11 cellular contexts compared by ENCODE assay signal in the genomic region with DNA sequence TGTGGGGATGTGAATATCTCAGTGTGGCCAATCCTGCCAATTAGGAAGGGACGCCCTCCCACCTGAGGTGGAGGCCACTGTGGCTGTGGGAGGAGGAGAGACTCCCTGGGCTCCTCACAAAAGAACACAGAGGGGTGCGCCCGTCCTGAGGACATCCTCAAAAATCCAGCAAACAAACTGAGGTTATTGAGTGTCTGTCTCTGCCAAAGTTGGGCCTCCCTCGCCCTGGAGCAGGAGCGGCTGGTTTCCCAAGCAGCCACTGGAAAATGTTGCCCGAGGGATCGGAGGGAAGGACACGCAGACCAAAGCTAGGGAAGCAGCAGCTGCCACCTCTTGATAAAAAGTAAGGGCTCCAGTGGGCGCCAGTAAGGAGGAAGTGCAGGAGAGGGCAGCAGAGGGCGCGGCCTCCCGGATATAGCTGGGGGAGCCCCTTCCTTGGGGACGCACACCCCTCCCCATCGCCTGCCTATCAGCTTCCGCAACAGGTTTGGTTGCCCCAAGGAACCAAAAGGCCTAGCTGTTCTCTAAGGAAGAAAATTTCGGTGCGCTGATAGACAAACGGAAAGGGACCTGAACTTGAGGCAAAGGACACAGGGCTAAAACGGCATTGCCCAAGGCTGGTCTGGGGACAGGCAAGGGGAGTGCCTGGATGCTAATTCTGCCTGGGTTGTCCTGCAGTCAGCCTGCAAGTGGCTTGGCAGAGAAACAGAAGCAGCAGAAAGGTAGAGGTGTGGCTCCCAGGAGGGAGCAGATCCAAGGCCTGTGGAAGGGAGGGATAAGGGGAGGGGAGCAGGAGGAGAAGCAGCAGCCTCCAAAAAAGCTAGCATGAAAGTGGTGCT. TPM values are rescaled to one million over a fixed set of nuclear protein-coding genes. Genes with fewer than 3 reads are reported as not detected.
DNase-seq lines count a peak whose midpoint lies in the region; ATAC-seq and TF ChIP-seq lines count a peak whose summit lies in the region.
"Had no signal": no experiment of that assay in that cellular context is flagged by ENCODE, and none has a peak within 500 bp of the region (broad histone marks: within the 10 kb centered on the region; RNA-seq: fewer than 3 reads in every experiment).

No MANE protein-coding gene starts in this region.

- no peaks in the 10 kb centered on the region for H3K9me3 Mint-ChIP-seq in activated CD8-positive, alpha-beta memory T cell treated with anti-CD3 and anti-CD28 coated beads, Interleukin-2, amount 10 ng/mL, durations not matched to agents 7 days and 5 days (ENCODE audit: low read depth)

- H3K4me3 ChIP-seq in H7 (ENCODE audit: insufficient read depth, low read depth, low read length) = peak overlapping the region; percentile 30
- H3K4me3 ChIP-seq in OCI-LY3 (ENCODE audit: low read length) = peak overlapping the region; percentile 78
- peak overlapping the region; percentile 64 for H3K4me3 ChIP-seq in iPS-20b (ENCODE audit: low read length)
- no peak overlapping the region for H3K4me3 ChIP-seq in uterus

- no peak for TF ChIP-seq POLR2A in uterus (IDR thresholded peaks at IDR 0.05)

- H3K36me3 ChIP-seq in H7 (replicated peaks; ENCODE audit: control insufficient read depth, insufficient read depth, low read length) (no peaks in the 10 kb centered on the region), OCI-LY3 (replicated peaks; ENCODE audit: low read depth, low read length) (no peaks in the 10 kb centered on the region), iPS-20b (ENCODE audit: insufficient read depth, low read depth, low read length) (no peaks in the 10 kb centered on the region), uterus (no peaks in the 10 kb centered on the region)

- no peaks in the 10 kb centered on the region for H3K9me3 ChIP-seq in OCI-LY3 (ENCODE audit: insufficient read depth, low read length)
- H3K9me3 ChIP-seq in iPS-20b (ENCODE audit: insufficient read depth, low read depth, low read length) = no peaks in the 10 kb centered on the region
- H3K9me3 ChIP-seq in uterus = no peaks in the 10 kb centered on the region

- no peak overlapping the region for H3K4me3 Mint-ChIP-seq in activated CD8-positive, alpha-beta memory T cell treated with anti-CD3 and anti-CD28 coated beads, Interleukin-2, amount 10 ng/mL, durations not matched to agents 7 days and 5 days

- intact Hi-C loops in uterus (cut with DNase I; ENCODE audit: low total_unique reads) = no loop called here

- H3K4me1 Mint-ChIP-seq in activated CD8-positive, alpha-beta memory T cell treated with anti-CD3 and anti-CD28 coated beads, Interleukin-2, amount 10 ng/mL, durations not matched to agents 7 days and 5 days = no peaks in the 10 kb centered on the region

- H3K27me3 ChIP-seq in H7 (ENCODE audit: control insufficient read depth, insufficient read depth, low read length) = peaks cover 62% of the 10 kb centered on the region
- no peaks in the 10 kb centered on the region for H3K27me3 ChIP-seq in OCI-LY3 (ENCODE audit: low read depth, low read length)
- H3K27me3 ChIP-seq in iPS-20b (ENCODE audit: insufficient read depth, low read length) = peaks cover 92% of the 10 kb centered on the region
- H3K27me3 ChIP-seq in uterus = peaks cover 0 to 58% of the 10 kb centered on the region in 2 donors

- no peaks in the 10 kb centered on the region for H3K79me2 ChIP-seq in OCI-LY3 (ENCODE audit: low read length)

- peak overlapping the region; percentile 97 for H3K4me2 ChIP-seq in OCI-LY3 (ENCODE audit: low read length)

- H3K9ac ChIP-seq in OCI-LY3 (ENCODE audit: low read length) = peak overlapping the region; percentile 62
- H3K9ac ChIP-seq in iPS-20b (ENCODE audit: low read depth, low read length) = peak overlapping the region; percentile 41; the same call in 1 of the 2 replicates

- H3K36me3 Mint-ChIP-seq in activated CD8-positive, alpha-beta memory T cell treated with anti-CD3 and anti-CD28 coated beads, Interleukin-2, amount 10 ng/mL, durations not matched to agents 7 days and 5 days = no peaks in the 10 kb centered on the region

- TF ChIP-seq CTCF in OCI-LY3 (IDR thresholded peaks at IDR 0.05; ENCODE audit: low read depth, low read length) (peak; percentile 40), uterus (IDR thresholded peaks at IDR 0.05) (no peak)

- H3K4me1 ChIP-seq in OCI-LY3 (ENCODE audit: low read length) (peaks cover 20% of the 10 kb centered on the region), iPS-20b (ENCODE audit: insufficient read depth, low read length) (peaks cover 51% of the 10 kb centered on the region; the same call in 1 of the 2 replicates), uterus (peaks cover 0 to 5% of the 10 kb centered on the region in 2 donors)

- CTCF ChIA-PET in activated CD8-positive, alpha-beta memory T cell treated with anti-CD3 and anti-CD28 coated beads, Interleukin-2, amount 10 ng/mL, durations not matched to agents 7 days and 5 days (lab: Charles Lee) = no interaction called here

- no peak for ATAC-seq in activated CD8-positive, alpha-beta memory T cell treated with anti-CD3 and anti-CD28 coated beads, Interleukin-2, amount 10 ng/mL, durations not matched to agents 7 days and 5 days

- H3K27ac ChIP-seq in OCI-LY3 (ENCODE audit: low read length) = peak overlapping the region; percentile 53
- no peak overlapping the region for H3K27ac ChIP-seq in iPS-20b (ENCODE audit: low read length)
- H3K27ac ChIP-seq in uterus = no peak overlapping the region

- peaks cover 81% of the 10 kb centered on the region for H3K27me3 Mint-ChIP-seq in activated CD8-positive, alpha-beta memory T cell treated with anti-CD3 and anti-CD28 coated beads, Interleukin-2, amount 10 ng/mL, durations not matched to agents 7 days and 5 days

- no peak overlapping the region for H3K27ac Mint-ChIP-seq in activated CD8-positive, alpha-beta memory T cell treated with anti-CD3 and anti-CD28 coated beads, Interleukin-2, amount 10 ng/mL, durations not matched to agents 7 days and 5 days

- DNase-seq in DMS79 treated with DMSO at 0.1 percent for 48 hours (lab: John Stamatoyannopoulos, UW) (peak; percentile 94), H7 (peak; percentile 85), HUDEP-2 (lab: John Stamatoyannopoulos, UW; ENCODE audit: unreplicated experiment in 76 of 76) (no peak), NCI-H1048 (lab: John Stamatoyannopoulos, UW) (no peak), uterus (no peak)
- no peak for DNase-seq in activated CD8-positive, alpha-beta memory T cell treated with anti-CD3 and anti-CD28 coated beads, Interleukin-2, amount 10 ng/mL, durations not matched to agents 7 days and 5 days
- DNase-seq: dermis blood vessel endothelial cell had no signal

- no peaks in the 10 kb centered on the region for H4K20me1 ChIP-seq in OCI-LY3 (ENCODE audit: insufficient read depth, low read length)

- peak overlapping the region; percentile 93 for H2AFZ ChIP-seq in OCI-LY3 (ENCODE audit: low read depth, low read length)

RNA-seq across cellular contexts. Expression of gene GRIK3, which starts 1.7 kb away (rescaled TPM):
- total RNA-seq in H7 (2014; rRNA removed; shearing (Covaris generic)) = 5.4 and 8.2 TPM in 2 replicates
- not detected for total RNA-seq in activated CD8-positive, alpha-beta memory T cell treated with anti-CD3 and anti-CD28 coated beads, Interleukin-2, amount 10 ng/mL, durations not matched to agents 7 days and 5 days
- 1 to 10 TPM in 1 of 4 donors, under 1 TPM in 1, not detected in 2; 0.52 to 1.6 TPM for total RNA-seq in uterus
- total RNA-seq: dermis blood vessel endothelial cell, osteoblast, RPMI7951 had no signal

Comparison
In these comparisons a context has a peak if more than half of its experiments do, and no peak if none do; other contexts are left out.
1. DNase-seq: peak in DMS79 treated with DMSO at 0.1 percent for 48 hours (single experiment) and H7 (single experiment); none in activated CD8-positive, alpha-beta memory T cell treated with anti-CD3 and anti-CD28 coated beads, Interleukin-2, amount 10 ng/mL, durations not matched to agents 7 days and 5 days (single experiment), HUDEP-2 (0 of 76), NCI-H1048 (single experiment) and uterus (0 of 2).
2. H3K4me3 ChIP-seq: peak in H7 (single experiment), OCI-LY3 (single experiment) and iPS-20b (single experiment); none in uterus (0 of 2).